ENCODE assay signal across 27 cellular contexts in genomic region chr2:199916980-199917379, GRCh38.
"Had no signal": no experiment of that assay in that cellular context is flagged by ENCODE, and none has a peak within 500 bp of the region (broad histone marks: within the 10 kb centered on the region; RNA-seq: fewer than 3 reads in every experiment).

No MANE protein-coding gene starts in this region.

- H2AFZ ChIP-seq: neural progenitor cell had no signal

- ATAC-seq: mucosa of descending colon; natural killer cell treated with Interleukin-12 subunit alpha and Interleukin-12 subunit beta and Interleukin-15 and Interleukin-18, amount 100 ng/mL, for 72 hours; stimulated activated memory B cell treated with anti-CD40 and anti-IgM and Interleukin-4, amounts not matched to agents 10 μg/mL and 1 μg/mL and 100 μg/mL, for 72 hours; stimulated activated naive CD8-positive, alpha-beta T cell treated with anti-CD3 and anti-CD28 coated beads, Interleukin-15, Interleukin-2, amounts not matched to agents 100 U/mL and 50 U/mL, for 24 hours had no signal

- H3K27ac Mint-ChIP-seq: memory B cell; mesothelial cell of epicardium; naive B cell; natural killer cell treated with Interleukin-12 subunit alpha and Interleukin-12 subunit beta and Interleukin-15 and Interleukin-18, amount 100 ng/mL, for 72 hours; neural progenitor cell; stimulated activated memory B cell treated with anti-CD40 and anti-IgM and Interleukin-4, amounts not matched to agents 10 μg/mL and 1 μg/mL and 100 μg/mL, for 72 hours had no signal

- DNase-seq: dermis blood vessel endothelial cell; effector memory CD4-positive, alpha-beta T cell; erythroblast; esophagus squamous epithelium; foreskin melanocyte; head of caudate nucleus; kidney; mucosa of descending colon; naive B cell; nucleus accumbens; sigmoid colon; stimulated activated CD4-positive, alpha-beta T cell treated with anti-CD3 and anti-CD28 coated beads, Interleukin-2, amount 100 ng/mL, for 24 hours; stimulated activated CD4-positive, alpha-beta T cell treated with anti-CD3 and anti-CD28 coated beads, Interleukin-4, amount 100 ng/mL, for 24 hours; stimulated activated naive CD8-positive, alpha-beta T cell treated with anti-CD3 and anti-CD28 coated beads, Interleukin-15, Interleukin-2, amounts not matched to agents 100 U/mL and 50 U/mL, for 24 hours; substantia nigra; testis; tibial artery; upper lobe of left lung had no signal

- H3K9me3 Mint-ChIP-seq: memory B cell; natural killer cell treated with Interleukin-12 subunit alpha and Interleukin-12 subunit beta and Interleukin-15 and Interleukin-18, amount 100 ng/mL, for 72 hours; stimulated activated memory B cell treated with anti-CD40 and anti-IgM and Interleukin-4, amounts not matched to agents 10 μg/mL and 1 μg/mL and 100 μg/mL, for 72 hours had no signal

- H3K9me3 ChIP-seq: prostate gland, right atrium auricular region, sigmoid colon, testis, tibial artery, upper lobe of left lung had no signal

- H3K4me3 Mint-ChIP-seq: memory B cell; mesothelial cell of epicardium; naive B cell; natural killer cell treated with Interleukin-12 subunit alpha and Interleukin-12 subunit beta and Interleukin-15 and Interleukin-18, amount 100 ng/mL, for 72 hours; neural progenitor cell; stimulated activated memory B cell treated with anti-CD40 and anti-IgM and Interleukin-4, amounts not matched to agents 10 μg/mL and 1 μg/mL and 100 μg/mL, for 72 hours had no signal

- H3K4me2 ChIP-seq: neural progenitor cell had no signal

- H3K27ac ChIP-seq: coronary artery, esophagus squamous epithelium, neural progenitor cell, prostate gland, right atrium auricular region, sigmoid colon, testis, tibial artery, upper lobe of left lung had no signal

- H3K27me3 ChIP-seq: esophagus squamous epithelium, neural progenitor cell, right atrium auricular region, sigmoid colon, testis, tibial artery, upper lobe of left lung had no signal

- H3K4me3 ChIP-seq: coronary artery, esophagus squamous epithelium, lung, mucosa of descending colon, neural progenitor cell, prostate gland, right atrium auricular region, sigmoid colon, testis, tibial artery, upper lobe of left lung had no signal

- H3K27me3 Mint-ChIP-seq: memory B cell; naive B cell; natural killer cell treated with Interleukin-12 subunit alpha and Interleukin-12 subunit beta and Interleukin-15 and Interleukin-18, amount 100 ng/mL, for 72 hours; stimulated activated memory B cell treated with anti-CD40 and anti-IgM and Interleukin-4, amounts not matched to agents 10 μg/mL and 1 μg/mL and 100 μg/mL, for 72 hours had no signal

- H3K36me3 ChIP-seq: prostate gland had no signal

- H3K4me1 ChIP-seq: testis had no signal

- H3K9ac ChIP-seq: neural progenitor cell had no signal
